26 cellular contexts compared by ENCODE assay signal in the genomic region with DNA sequence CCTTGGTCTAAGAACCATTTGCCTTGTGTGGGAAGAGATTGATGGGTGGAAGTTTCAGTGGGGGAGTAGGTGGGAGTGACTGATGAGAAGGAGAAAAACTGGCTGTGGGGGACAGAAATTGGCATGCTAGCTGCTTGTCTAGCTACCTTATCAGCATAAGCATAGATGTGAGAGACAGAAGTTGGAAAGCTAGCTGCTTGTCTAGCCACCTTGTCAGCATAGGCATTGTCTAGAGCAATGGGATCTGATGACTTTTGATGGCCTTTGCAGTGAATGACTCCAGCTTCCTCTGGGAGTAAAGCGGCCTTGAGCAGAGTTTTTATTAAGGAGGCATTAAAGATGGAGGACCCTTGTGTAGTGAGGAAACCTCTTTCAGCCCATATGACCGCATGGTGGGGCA. TPM values are rescaled to one million over a fixed set of nuclear protein-coding genes. Genes with fewer than 3 reads are reported as not detected.
"Had no signal": no experiment of that assay in that cellular context is flagged by ENCODE, and none has a peak within 500 bp of the region (broad histone marks: within the 10 kb centered on the region; RNA-seq: fewer than 3 reads in every experiment).

No MANE protein-coding gene starts in this region.

- H3K4me2 ChIP-seq: SK-N-SH had no signal

- H3K36me3 ChIP-seq: MG63 had no signal

- H3K4me3 ChIP-seq: MG63 had no signal

- H3K9me2 ChIP-seq: SK-N-SH had no signal

- H3K27me3 ChIP-seq: MG63 had no signal

- DNase-seq: IMR-90, Karpas-422, KG1, MG63, NCI-H1092, NCI-H1105 treated with DMSO at 0.1 percent for 48 hours, NCI-H1417 treated with DMSO at 0.1 percent for 48 hours, NCI-H146, NCI-H1694 treated with DMSO at 0.1 percent for 48 hours, NCI-H1930, NCI-H2081 treated with DMSO at 0.1 percent for 48 hours, NCI-H2171, NCI-H226, NCI-H446, NCI-H510A, NCI-H524 treated with DMSO at 0.1 percent for 48 hours, NCI-H69, NCI-H774, Right ventricle myocardium superior, RPMI8226, SIG-M5, SK-N-SH, SW 1271 had no signal

- ATAC-seq: HepG2 had no signal

RNA-seq across cellular contexts. Expression of a gene that starts 9.9 kb away (rescaled TPM):
- total RNA-seq: HepG2, IMR-90, Right ventricle myocardium superior, SK-MEL-5 had no signal
- polyA plus RNA-seq: HepG2, IMR-90, SK-N-SH had no signal

RNA-seq across cellular contexts. Expression of a gene that starts 22.0 kb away (rescaled TPM):
- total RNA-seq: HepG2, HT1080, IMR-90, SK-MEL-5 had no signal
- polyA plus RNA-seq: HepG2, IMR-90, SK-N-SH had no signal

RNA-seq across cellular contexts. Expression of a gene that starts 45.8 kb away (rescaled TPM):
- total RNA-seq: HepG2, HT1080, IMR-90, Right ventricle myocardium superior, SK-MEL-5 had no signal
- polyA plus RNA-seq: HepG2, IMR-90, SK-N-SH had no signal

RNA-seq across cellular contexts. Expression of a gene that starts 51.3 kb away (rescaled TPM):
- total RNA-seq: HepG2, HT1080, IMR-90, Right ventricle myocardium superior had no signal
- polyA plus RNA-seq: HepG2, IMR-90, SK-N-SH had no signal
